Comparison of ENCODE assay signal across 16 cellular contexts in the genomic region with DNA sequence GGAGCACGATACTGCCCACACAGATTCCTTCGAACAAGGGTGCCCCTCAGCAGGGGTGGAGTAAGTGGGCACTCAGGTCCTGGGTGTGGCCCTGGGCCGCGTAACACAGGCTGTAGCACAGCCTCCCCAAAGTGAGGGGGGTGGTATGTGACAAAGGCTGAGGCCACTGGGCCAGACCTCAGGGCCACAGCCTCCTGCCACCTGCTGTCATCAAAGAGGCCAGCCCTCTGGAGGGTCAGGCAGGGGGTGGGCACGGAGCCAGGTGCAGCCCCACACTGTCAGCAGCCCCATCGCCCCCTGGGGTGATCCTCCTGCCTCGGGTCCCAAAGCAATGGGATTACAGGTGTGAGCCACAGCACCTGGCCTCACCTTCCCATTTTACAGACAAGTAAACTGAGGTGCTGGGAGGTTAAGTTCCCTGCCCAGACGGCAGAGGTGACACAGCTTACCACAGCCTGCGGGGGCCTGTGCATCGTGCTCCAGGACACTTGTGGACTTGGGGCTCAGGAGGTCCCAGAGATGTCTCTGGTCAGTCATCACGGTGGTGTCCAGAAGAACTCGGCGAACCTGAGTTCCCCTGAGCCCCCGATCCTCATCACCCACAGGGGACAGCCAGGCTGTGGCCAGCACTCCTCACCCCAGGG. TPM values are rescaled to one million over a fixed set of nuclear protein-coding genes. Genes with fewer than 3 reads are reported as not detected.
DNase-seq lines count a peak whose midpoint lies in the region; ATAC-seq and TF ChIP-seq lines count a peak whose summit lies in the region.
"Had no signal": no experiment of that assay in that cellular context is flagged by ENCODE, and none has a peak within 500 bp of the region (broad histone marks: within the 10 kb centered on the region; RNA-seq: fewer than 3 reads in every experiment).

No MANE protein-coding gene starts in this region.

- peaks cover 42% of the 10 kb centered on the region for H3K4me1 ChIP-seq in DND-41 (ENCODE audit: insufficient read depth, low read length)
- peaks cover 9% of the 10 kb centered on the region for H3K4me1 ChIP-seq in hepatocyte (ENCODE audit: insufficient read depth)
- H3K4me1 ChIP-seq in sigmoid colon: no peaks in the 10 kb centered on the region
- H3K4me1 ChIP-seq: HAP-1 had no signal

- peaks cover 3% of the 10 kb centered on the region; the same call in 1 of the 2 replicates for H4K20me1 ChIP-seq in DND-41 (ENCODE audit: insufficient read depth, low read length)
- H4K20me1 ChIP-seq in hepatocyte (ENCODE audit: insufficient read depth, poor library complexity, severe bottlenecking): no peaks in the 10 kb centered on the region

- H3K9me3 ChIP-seq in DND-41 (ENCODE audit: insufficient read depth, low read length, severe bottlenecking) (no peaks in the 10 kb centered on the region), hepatocyte (ENCODE audit: low read depth) (no peaks in the 10 kb centered on the region), sigmoid colon (no peaks in the 10 kb centered on the region)
- H3K9me3 ChIP-seq: HAP-1, lower lobe of right lung had no signal

- no peaks in the 10 kb centered on the region for H3K36me3 Mint-ChIP-seq in activated CD4-positive, alpha-beta memory T cell treated with anti-CD3 and anti-CD28 coated beads for 36 hours
- no peaks in the 10 kb centered on the region for H3K36me3 Mint-ChIP-seq in activated CD4-positive, alpha-beta memory T cell treated with anti-CD3 and anti-CD28 coated beads, Interleukin-2, amount 10 ng/mL, durations not matched to agents 7 days and 5 days (ENCODE audit: low read depth)
- H3K36me3 Mint-ChIP-seq: activated naive CD4-positive, alpha-beta T cell treated with anti-CD3 and anti-CD28 coated beads, Interleukin-2, amount 50 U/mL, for 72 hours had no signal

- H3K4me3 Mint-ChIP-seq in activated CD4-positive, alpha-beta memory T cell treated with anti-CD3 and anti-CD28 coated beads for 36 hours: no peak overlapping the region
- no peak overlapping the region for H3K4me3 Mint-ChIP-seq in activated CD4-positive, alpha-beta memory T cell treated with anti-CD3 and anti-CD28 coated beads, Interleukin-2, amount 10 ng/mL, durations not matched to agents 7 days and 5 days
- H3K4me3 Mint-ChIP-seq: brain had no signal

- no peak for ATAC-seq in DND-41 (ENCODE audit: insufficient read depth, low read depth)
- ATAC-seq: activated naive CD4-positive, alpha-beta T cell treated with anti-CD3 and anti-CD28 coated beads, Interleukin-2, amount 50 U/mL, for 72 hours; PC-3 had no signal

- intact Hi-C loops in activated CD4-positive, alpha-beta memory T cell treated with anti-CD3 and anti-CD28 coated beads for 36 hours (cut with micrococcal nuclease): no loop called here
- intact Hi-C loops in sigmoid colon (cut with DNase I): no loop called here

- TF ChIP-seq CTCF in DND-41 (IDR thresholded peaks at IDR 0.05; ENCODE audit: borderline replicate concordance, extremely low read depth, low read length, poor library complexity, severe bottlenecking): no peak
- no peak for TF ChIP-seq CTCF in hepatocyte (IDR thresholded peaks at IDR 0.05; ENCODE audit: poor library complexity)
- no peak for TF ChIP-seq CTCF in sigmoid colon (IDR thresholded peaks at IDR 0.05)

- H3K4me2 ChIP-seq in DND-41 (ENCODE audit: insufficient read depth, low read length) (no peak overlapping the region), hepatocyte (no peak overlapping the region)

- H3K9me2 ChIP-seq in hepatocyte (replicated peaks; ENCODE audit: insufficient read depth): no peaks in the 10 kb centered on the region

- peaks cover 2% of the 10 kb centered on the region for H3K9me3 Mint-ChIP-seq in activated CD4-positive, alpha-beta memory T cell treated with anti-CD3 and anti-CD28 coated beads for 36 hours
- H3K9me3 Mint-ChIP-seq in activated CD4-positive, alpha-beta memory T cell treated with anti-CD3 and anti-CD28 coated beads, Interleukin-2, amount 10 ng/mL, durations not matched to agents 7 days and 5 days: no peaks in the 10 kb centered on the region
- H3K9me3 Mint-ChIP-seq: activated naive CD4-positive, alpha-beta T cell treated with anti-CD3 and anti-CD28 coated beads, Interleukin-2, amount 50 U/mL, for 72 hours had no signal

- H3K27me3 ChIP-seq in DND-41 (ENCODE audit: insufficient read depth, low read length, poor library complexity) (no peaks in the 10 kb centered on the region), hepatocyte (no peaks in the 10 kb centered on the region), sigmoid colon (no peaks in the 10 kb centered on the region)

- POLR2A ChIA-PET in activated CD4-positive, alpha-beta memory T cell treated with anti-CD3 and anti-CD28 coated beads for 36 hours (lab: Charles Lee): interaction anchor here (1.6 kb wide), 1 partner anchor 29 kb away, joined by 4 read pairs; no protein-coding TSS in a partner anchor
- POLR2A ChIA-PET in activated CD4-positive, alpha-beta memory T cell treated with anti-CD3 and anti-CD28 coated beads, Interleukin-2, amount 10 ng/mL, durations not matched to agents 7 days and 5 days (lab: Charles Lee): interaction anchor here (1.0 to 1.6 kb wide), 2 partner anchors 13 to 47 kb away, joined by 3 to 5 read pairs; partner anchors contain the start of genes HAUS3 and POLN

- no peak for TF ChIP-seq EP300 in sigmoid colon (IDR thresholded peaks at IDR 0.05)

- CTCF ChIA-PET in activated CD4-positive, alpha-beta memory T cell treated with anti-CD3 and anti-CD28 coated beads for 36 hours (lab: Charles Lee): no interaction called here
- CTCF ChIA-PET in activated CD4-positive, alpha-beta memory T cell treated with anti-CD3 and anti-CD28 coated beads, Interleukin-2, amount 10 ng/mL, durations not matched to agents 7 days and 5 days (lab: Charles Lee): no interaction called here

- H2AFZ ChIP-seq in DND-41 (ENCODE audit: low read depth, low read length): no peak overlapping the region
- H2AFZ ChIP-seq in hepatocyte: no peak overlapping the region

- H3K4me1 Mint-ChIP-seq in activated CD4-positive, alpha-beta memory T cell treated with anti-CD3 and anti-CD28 coated beads for 36 hours (ENCODE audit: low read depth): peaks cover 18% of the 10 kb centered on the region
- H3K4me1 Mint-ChIP-seq in activated CD4-positive, alpha-beta memory T cell treated with anti-CD3 and anti-CD28 coated beads, Interleukin-2, amount 10 ng/mL, durations not matched to agents 7 days and 5 days: peaks cover 22% of the 10 kb centered on the region

- 95% methylated on average over 14 of the region's 14 CpGs for WGBS in hepatocyte (ENCODE audit: low lambda C conversion rate, missing lambda C conversion rate)
- 91% methylated on average over 14 of the region's 14 CpGs for WGBS in sigmoid colon, 2 donors

- H3K27me3 Mint-ChIP-seq in activated CD4-positive, alpha-beta memory T cell treated with anti-CD3 and anti-CD28 coated beads for 36 hours: no peaks in the 10 kb centered on the region
- H3K27me3 Mint-ChIP-seq in activated CD4-positive, alpha-beta memory T cell treated with anti-CD3 and anti-CD28 coated beads, Interleukin-2, amount 10 ng/mL, durations not matched to agents 7 days and 5 days: no peaks in the 10 kb centered on the region
- H3K27me3 Mint-ChIP-seq: brain, progenitor cell of endocrine pancreas had no signal

- H3K79me2 ChIP-seq in DND-41 (ENCODE audit: insufficient read depth, low read length): no peaks in the 10 kb centered on the region
- no peaks in the 10 kb centered on the region for H3K79me2 ChIP-seq in hepatocyte

- H3K27ac ChIP-seq in DND-41 (ENCODE audit: low read length): 0 out of 2 replicates have a peak overlapping the region, but pooled peaks have one; percentile 68
- no peak overlapping the region for H3K27ac ChIP-seq in hepatocyte
- H3K27ac ChIP-seq in sigmoid colon: no peak overlapping the region
- H3K27ac ChIP-seq: lower lobe of right lung had no signal

- H3K4me3 ChIP-seq in DND-41 (ENCODE audit: low read depth in 1 of 2, low read length in 2 of 2) (no peak overlapping the region), hepatocyte (no peak overlapping the region), sigmoid colon (no peak overlapping the region)
- H3K4me3 ChIP-seq: HAP-1, lower lobe of right lung had no signal

- peak; percentile 5 for DNase-seq in activated CD4-positive, alpha-beta memory T cell treated with anti-CD3 and anti-CD28 coated beads for 36 hours
- DNase-seq in activated CD4-positive, alpha-beta memory T cell treated with anti-CD3 and anti-CD28 coated beads, Interleukin-2, amount 10 ng/mL, durations not matched to agents 7 days and 5 days: no peak
- DNase-seq in DND-41 (no peak), hepatocyte (ENCODE audit: low spot score) (peak; percentile 2), sigmoid colon (peak; percentile 55), NCI-H2171 treated with DMSO at 0.1 percent for 48 hours (lab: John Stamatoyannopoulos, UW) (no peak), SK-N-DZ (ENCODE audit: low spot score) (no peak)
- no peak for DNase-seq in central memory CD4-positive, alpha-beta T cell
- DNase-seq: lower lobe of right lung; NCI-H774; PC-3; stimulated activated naive CD4-positive, alpha-beta T cell had no signal

- no peak overlapping the region for H3K27ac Mint-ChIP-seq in activated CD4-positive, alpha-beta memory T cell treated with anti-CD3 and anti-CD28 coated beads for 36 hours
- H3K27ac Mint-ChIP-seq in activated CD4-positive, alpha-beta memory T cell treated with anti-CD3 and anti-CD28 coated beads, Interleukin-2, amount 10 ng/mL, durations not matched to agents 7 days and 5 days: no peak overlapping the region
- H3K27ac Mint-ChIP-seq: brain, progenitor cell of endocrine pancreas had no signal

- H3K9ac ChIP-seq in DND-41 (ENCODE audit: low read depth, low read length): no peak overlapping the region

- H3K36me3 ChIP-seq in DND-41 (ENCODE audit: insufficient read depth, low read length): no peaks in the 10 kb centered on the region
- no peaks in the 10 kb centered on the region for H3K36me3 ChIP-seq in hepatocyte (replicated peaks; ENCODE audit: insufficient read depth, low read depth)
- no peaks in the 10 kb centered on the region for H3K36me3 ChIP-seq in sigmoid colon
- H3K36me3 ChIP-seq: HAP-1, lower lobe of right lung had no signal

- TF ChIP-seq POLR2A in sigmoid colon (IDR thresholded peaks at IDR 0.05): no peak

RNA-seq across cellular contexts. Expression of gene MXD4, which starts 27.5 kb away (rescaled TPM):
- 1 to 10 TPM; 3.6 to 4.9 TPM for total RNA-seq in activated CD4-positive, alpha-beta memory T cell treated with anti-CD3 and anti-CD28 coated beads for 36 hours
- total RNA-seq in activated CD4-positive, alpha-beta memory T cell treated with anti-CD3 and anti-CD28 coated beads, Interleukin-2, amount 10 ng/mL, durations not matched to agents 7 days and 5 days: 10 to 100 TPM; 26.9 to 29.6 TPM
- total RNA-seq in hepatocyte (53.7 and 56.7 TPM in 2 replicates), sigmoid colon (10 to 100 TPM; 36.4 to 62.0 (median 38.7) TPM)
- polyA plus RNA-seq in hepatocyte (127 and 131 TPM in 2 replicates), sigmoid colon (10 to 100 TPM; 25.0 to 32.8 (median 27.6) TPM)
- polyA plus RNA-seq in SK-N-DZ (2014; cell fraction: cytosol; rRNA removed): 24.6 and 29.0 TPM in 2 replicates
- polyA plus RNA-seq in SK-N-DZ (2014; cell fraction: nucleus; rRNA removed): 38.6 and 38.7 TPM in 2 replicates

RNA-seq across cellular contexts. Expression of gene HAUS3, which starts 47.5 kb away (rescaled TPM):
- total RNA-seq in activated CD4-positive, alpha-beta memory T cell treated with anti-CD3 and anti-CD28 coated beads for 36 hours: 10 to 100 TPM; 20.2 to 20.3 TPM
- 10 to 100 TPM; 27.1 to 27.4 TPM for total RNA-seq in activated CD4-positive, alpha-beta memory T cell treated with anti-CD3 and anti-CD28 coated beads, Interleukin-2, amount 10 ng/mL, durations not matched to agents 7 days and 5 days
- total RNA-seq in hepatocyte: 9.8 and 13.4 TPM in 2 replicates
- polyA plus RNA-seq in hepatocyte: 7.1 and 10.7 TPM in 2 replicates
- 10 to 100 TPM; 12.1 to 18.5 (median 16.4) TPM for total RNA-seq in sigmoid colon
- polyA plus RNA-seq in sigmoid colon: 1 to 10 TPM; 3.2 to 7.7 (median 6.0) TPM
- polyA plus RNA-seq in SK-N-DZ (2014; cell fraction: cytosol; rRNA removed): 16.7 and 22.6 TPM in 2 replicates
- polyA plus RNA-seq in SK-N-DZ (2014; cell fraction: nucleus; rRNA removed): 34.7 and 51.8 TPM in 2 replicates

RNA-seq across cellular contexts. Expression of gene POLN, which starts 47.5 kb away (rescaled TPM):
- total RNA-seq in activated CD4-positive, alpha-beta memory T cell treated with anti-CD3 and anti-CD28 coated beads for 36 hours: 1 to 10 TPM; 2.7 to 4.0 TPM
- 1 to 10 TPM; 3.3 to 4.0 TPM for total RNA-seq in activated CD4-positive, alpha-beta memory T cell treated with anti-CD3 and anti-CD28 coated beads, Interleukin-2, amount 10 ng/mL, durations not matched to agents 7 days and 5 days
- 2.0 and 3.9 TPM in 2 replicates for total RNA-seq in hepatocyte
- polyA plus RNA-seq in hepatocyte: 1.7 and 3.0 TPM in 2 replicates
- 1 to 10 TPM; 1.8 to 9.4 (median 2.6) TPM for total RNA-seq in sigmoid colon
- polyA plus RNA-seq in sigmoid colon: 1 to 10 TPM in 1 of 3 donors, under 1 TPM in 1, not detected in 1; 0.60 to 1.1 TPM
- polyA plus RNA-seq in SK-N-DZ (2014; cell fraction: cytosol; rRNA removed): 0.07 and 0.17 TPM in 2 replicates
- not detected in 2 replicates for polyA plus RNA-seq in SK-N-DZ (2014; cell fraction: nucleus; rRNA removed)

Comparison
In these comparisons a context has a peak if more than half of its experiments do, and no peak if none do; other contexts are left out.
1. DNase-seq: peak in activated CD4-positive, alpha-beta memory T cell treated with anti-CD3 and anti-CD28 coated beads for 36 hours (single experiment), hepatocyte (single experiment) and sigmoid colon (single experiment); none in activated CD4-positive, alpha-beta memory T cell treated with anti-CD3 and anti-CD28 coated beads, Interleukin-2, amount 10 ng/mL, durations not matched to agents 7 days and 5 days (single experiment), DND-41 (single experiment), NCI-H2171 treated with DMSO at 0.1 percent for 48 hours (single experiment), SK-N-DZ (single experiment) and central memory CD4-positive, alpha-beta T cell (single experiment).